ENCODE assay signal across 10 cellular contexts in genomic region chr20:17615645-17616479, GRCh38. TPM values are rescaled to one million over a fixed set of nuclear protein-coding genes. Genes with fewer than 3 reads are reported as not detected.
DNase-seq lines count a peak whose midpoint lies in the region; ATAC-seq, FAIRE-seq and TF ChIP-seq lines count a peak whose summit lies in the region.
"Had no signal": no experiment of that assay in that cellular context is flagged by ENCODE, and none has a peak within 500 bp of the region (broad histone marks: within the 10 kb centered on the region; RNA-seq: fewer than 3 reads in every experiment).

No MANE protein-coding gene starts in this region.

- no peak overlapping the region for H3K9ac ChIP-seq in kidney (ENCODE audit: low read length in 2 of 2)

- peaks cover 7 to 31% of the 10 kb centered on the region in 2 donors for H3K36me3 Mint-ChIP-seq in CD4-positive, alpha-beta memory T cell

- DNase-seq in activated effector memory CD4-positive, alpha-beta T cell treated with anti-CD3 and anti-CD28 coated beads, Interleukin-2, amount 50 U/mL, for 16 hours: peak; percentile 44
- DNase-seq in activated effector memory CD4-positive, alpha-beta T cell treated with Interleukin-2 at 50 U/mL for 16 hours: no peak
- DNase-seq in SHP77 (lab: John Stamatoyannopoulos, UW) (peak; percentile 90 to 92), kidney (peak; percentile 73), tibial artery (peak; percentile 24 to 69)
- no peak for DNase-seq in CD4-positive, alpha-beta memory T cell
- DNase-seq: NCI-H1930 had no signal

- H3K36me3 ChIP-seq in kidney (ENCODE audit: control insufficient read depth in 1 of 2, insufficient read depth in 2 of 2, low read length in 2 of 2) (peaks cover 14 to 19% of the 10 kb centered on the region in 2 donors), tibial artery (peaks cover 19 to 54% (median 44%) of the 10 kb centered on the region in 3 donors)
- H3K36me3 ChIP-seq in CD4-positive, alpha-beta memory T cell (ENCODE audit: insufficient read depth, low read length): peaks cover 4% of the 10 kb centered on the region

- H3K4me1 Mint-ChIP-seq in CD4-positive, alpha-beta memory T cell: peaks cover 8 to 23% (median 15%) of the 10 kb centered on the region in 4 donors

- no peaks in the 10 kb centered on the region for H3K27me3 ChIP-seq in tibial artery
- no peaks in the 10 kb centered on the region for H3K27me3 ChIP-seq in CD4-positive, alpha-beta memory T cell (ENCODE audit: insufficient read depth, low read length)

- H3K9me3 Mint-ChIP-seq in CD4-positive, alpha-beta memory T cell: no peaks in the 10 kb centered on the region

- H3K27ac ChIP-seq in kidney (ENCODE audit: low read depth in 2 of 2, low read length in 2 of 2): no peak overlapping the region
- H3K27ac ChIP-seq in tibial artery: peak overlapping the region; percentile 80 to 95
- H3K27ac ChIP-seq in CD4-positive, alpha-beta memory T cell (ENCODE audit: low read depth, low read length): no peak overlapping the region
- H3K27ac ChIP-seq: SK-N-MC had no signal

- no peak overlapping the region for H3K4me3 Mint-ChIP-seq in CD4-positive, alpha-beta memory T cell

- H3K4me3 ChIP-seq in kidney (ENCODE audit: low read length in 2 of 2) (no peak overlapping the region), tibial artery (no peak overlapping the region)
- H3K4me3 ChIP-seq in CD4-positive, alpha-beta memory T cell (ENCODE audit: low read length in 2 of 2): no peak overlapping the region

- H3K27me3 Mint-ChIP-seq in CD4-positive, alpha-beta memory T cell: no peaks in the 10 kb centered on the region

- TF ChIP-seq CTCF in kidney (IDR thresholded peaks at IDR 0.05; ENCODE audit: borderline replicate concordance, extremely low read depth, insufficient read depth) (no peak), tibial artery (IDR thresholded peaks at IDR 0.05) (no peak)

- CTCF ChIA-PET in CD4-positive, alpha-beta memory T cell (lab: Charles Lee; ENCODE audit: partially characterized antibody): interaction anchor here (0.6 to 6.8 kb wide), 6 partner anchors 45 to 379 kb away, joined by 3 to 46 read pairs (median 9); no protein-coding TSS in a partner anchor

- no peaks in the 10 kb centered on the region for H3K9me3 ChIP-seq in kidney (ENCODE audit: control insufficient read depth in 1 of 2, low read length in 2 of 2)
- H3K9me3 ChIP-seq in tibial artery: no peaks in the 10 kb centered on the region
- H3K9me3 ChIP-seq in CD4-positive, alpha-beta memory T cell (ENCODE audit: control insufficient read depth in 1 of 2, low read length in 2 of 2): no peaks in the 10 kb centered on the region

- no peak for FAIRE-seq in kidney (lab: Jason Lieb, UNC)

- no peak for ATAC-seq in GM18867 (IDR thresholded peaks at IDR 0.05; ENCODE audit: unreplicated experiment)
- ATAC-seq in GM18868 (IDR thresholded peaks at IDR 0.05; ENCODE audit: unreplicated experiment): no peak

- POLR2A ChIA-PET in CD4-positive, alpha-beta memory T cell (lab: Charles Lee; ENCODE audit: partially characterized antibody): interaction anchor here (1.6 kb wide), 1 partner anchor 45 kb away, joined by 4 read pairs; no protein-coding TSS in a partner anchor

- H3K27ac Mint-ChIP-seq in CD4-positive, alpha-beta memory T cell: peak overlapping the region in 2 of 7 donors; percentile 3 to 13

- intact Hi-C loops in kidney (cut with DNase I): no loop called here
- intact Hi-C loops in tibial artery (cut with DNase I; ENCODE audit: low total_unique reads): loop anchor here (1.0 kb wide), 1 partner anchor 79 kb away; no protein-coding TSS in a partner anchor
- intact Hi-C loops in CD4-positive, alpha-beta memory T cell (cut with micrococcal nuclease): no loop called here

- H3K4me1 ChIP-seq in kidney (ENCODE audit: control insufficient read depth in 1 of 2, insufficient read depth in 1 of 2, low read depth in 1 of 2, low read length in 2 of 2) (peaks cover 0 to 11% of the 10 kb centered on the region in 2 donors), tibial artery (peaks cover 13 to 71% (median 61%) of the 10 kb centered on the region in 4 donors)
- peaks cover 22% of the 10 kb centered on the region for H3K4me1 ChIP-seq in CD4-positive, alpha-beta memory T cell (ENCODE audit: insufficient read depth, low read length)

RNA-seq across cellular contexts. Expression of gene DSTN, which starts 46.0 kb away (rescaled TPM):
- total RNA-seq in kidney: 409 TPM
- polyA plus RNA-seq in kidney (ENCODE audit: insufficient read depth, low read depth, low replicate concordance): 525 TPM
- total RNA-seq in CD4-positive, alpha-beta memory T cell: 10 to 100 TPM; 43.1 to 49.1 TPM
- polyA plus RNA-seq in CD4-positive, alpha-beta memory T cell: 100 to 1,000 TPM; 147 to 212 TPM

Comparison
In these comparisons a context has a peak if more than half of its experiments do, and no peak if none do; other contexts are left out.
1. DNase-seq: peak in activated effector memory CD4-positive, alpha-beta T cell treated with anti-CD3 and anti-CD28 coated beads, Interleukin-2, amount 50 U/mL, for 16 hours (single experiment), SHP77 (2 of 2), kidney (single experiment) and tibial artery (2 of 2); none in activated effector memory CD4-positive, alpha-beta T cell treated with Interleukin-2 at 50 U/mL for 16 hours (single experiment) and CD4-positive, alpha-beta memory T cell (0 of 5).
2. H3K27ac ChIP-seq: peak in tibial artery (2 of 2); none in kidney (0 of 2) and CD4-positive, alpha-beta memory T cell (single experiment).